Comparison of ENCODE assay signal across 8 cellular contexts in genomic region chr7:149414745-149415390, GRCh38. TPM values are rescaled to one million over a fixed set of nuclear protein-coding genes. Genes with fewer than 3 reads are reported as not detected.
DNase-seq lines count a peak whose midpoint lies in the region; ATAC-seq, FAIRE-seq and TF ChIP-seq lines count a peak whose summit lies in the region.

No MANE protein-coding gene starts in this region.

- no peaks in the 10 kb centered on the region for H3K36me3 Mint-ChIP-seq in astrocyte (ENCODE audit: low read depth, unreplicated experiment)

- no peak overlapping the region for H3K27ac Mint-ChIP-seq in astrocyte (ENCODE audit: unreplicated experiment)

- H2AFZ ChIP-seq in astrocyte (ENCODE audit: low read depth, low read length) = peak overlapping the region; percentile 80

- intact Hi-C loops in sciatic nerve (cut with DNase I) = no loop called here

- DNase-seq in HT1080 (ENCODE audit: low read depth) = peak; percentile 17
- DNase-seq in astrocyte (ENCODE audit: low read depth) = peak; percentile 76
- DNase-seq in iPS DF 19.7 (ENCODE audit: low read depth, low spot score) = peak; percentile 98
- DNase-seq in sciatic nerve (ENCODE audit: low spot score) = peak; percentile 76
- no peak for DNase-seq in DMS53 (lab: John Stamatoyannopoulos, UW)
- DNase-seq in RKO (ENCODE audit: low spot score) = no peak

- no peak for FAIRE-seq in astrocyte (lab: Jason Lieb, UNC)

- no peaks in the 10 kb centered on the region for H3K36me3 ChIP-seq in astrocyte (ENCODE audit: insufficient read depth, low read length)

- peak overlapping the region; percentile 54 for H3K9ac ChIP-seq in astrocyte (ENCODE audit: low read length)

- H3K27me3 Mint-ChIP-seq in astrocyte (ENCODE audit: low read depth, unreplicated experiment) = peaks cover 2% of the 10 kb centered on the region

- peaks cover 2% of the 10 kb centered on the region for H3K9me3 Mint-ChIP-seq in astrocyte (ENCODE audit: unreplicated experiment)

- no peaks in the 10 kb centered on the region for H3K79me2 ChIP-seq in astrocyte (ENCODE audit: insufficient read depth, low read length)

- peak overlapping the region; percentile 82 for H3K4me2 ChIP-seq in astrocyte (ENCODE audit: low read length)

- TF ChIP-seq CTCF in astrocyte (IDR thresholded peaks at IDR 0.05; ENCODE audit: insufficient read depth, low read depth, low read length) = no peak

- H3K4me1 Mint-ChIP-seq in astrocyte (ENCODE audit: low read depth, unreplicated experiment) = no peaks in the 10 kb centered on the region

- peak overlapping the region; percentile 58 for H3K4me3 ChIP-seq in astrocyte (ENCODE audit: insufficient read depth, low read depth, low read length)

- no peaks in the 10 kb centered on the region for H3K9me3 ChIP-seq in astrocyte (ENCODE audit: insufficient read depth, low read depth, low read length)

- ATAC-seq in sciatic nerve = peak; percentile 93
- no peak for ATAC-seq in GM21447 (IDR thresholded peaks at IDR 0.05; ENCODE audit: unreplicated experiment)
- no peak for ATAC-seq in GM19328 (IDR thresholded peaks at IDR 0.05; ENCODE audit: unreplicated experiment)

- no peaks in the 10 kb centered on the region for H4K20me1 ChIP-seq in astrocyte (ENCODE audit: insufficient read depth, low read length)

- H3K27ac ChIP-seq in astrocyte (ENCODE audit: low read depth, low read length) = no peak overlapping the region

- peak overlapping the region; percentile 77 for H3K4me3 Mint-ChIP-seq in astrocyte (ENCODE audit: unreplicated experiment)

- peaks cover 3% of the 10 kb centered on the region for H3K4me1 ChIP-seq in astrocyte (ENCODE audit: insufficient read depth, low read length)

- H3K27me3 ChIP-seq in astrocyte (ENCODE audit: insufficient read depth, low read length) = no peaks in the 10 kb centered on the region

RNA-seq across cellular contexts. Expression of gene ZNF777, which starts 46.0 kb away (rescaled TPM):
- 12.3 and 13.7 TPM in 2 replicates for total RNA-seq in HT1080 (2014; rRNA removed; shearing (Covaris generic))
- polyA plus RNA-seq in HT1080 (2015; cell fraction: cytosol; rRNA removed) = 12.6 and 14.3 TPM in 2 replicates
- polyA plus RNA-seq in HT1080 (2015; cell fraction: nucleus; rRNA removed) = 11.3 and 11.9 TPM in 2 replicates
- 17.2 TPM in 2 replicates for total RNA-seq in astrocyte
- total RNA-seq in sciatic nerve = 10.3 TPM

Comparison
In these comparisons a context has a peak if more than half of its experiments do, and no peak if none do; other contexts are left out.
1. DNase-seq: peak in HT1080 (single experiment), astrocyte (single experiment), iPS DF 19.7 (single experiment) and sciatic nerve (single experiment); none in DMS53 (single experiment) and RKO (single experiment).